In the genomic region with DNA sequence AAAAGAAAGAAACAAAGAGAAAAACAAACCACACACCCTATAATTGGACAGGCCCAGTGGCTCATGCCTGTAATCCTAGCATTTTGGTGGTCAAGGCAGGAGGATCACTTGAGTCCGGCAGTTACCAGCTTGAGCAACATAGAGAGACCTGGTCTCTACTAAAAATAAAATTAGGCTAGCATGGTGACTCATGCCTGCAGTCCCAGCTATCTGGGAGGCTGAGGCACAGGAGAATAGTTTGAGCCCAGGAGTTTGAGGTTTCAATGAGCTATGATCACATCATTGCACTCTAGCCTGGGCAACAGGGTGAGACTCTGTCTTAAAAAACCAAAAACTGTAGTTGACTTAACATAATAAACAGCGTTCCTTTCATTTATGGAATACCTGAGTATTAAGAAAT, we compare ENCODE assay signal across 15 cellular contexts.
A peak's percentile ranks its signal among the peaks of the same experiment; 100 is the strongest.
DNase-seq lines count a peak whose midpoint lies in the region; ATAC-seq and TF ChIP-seq lines count a peak whose summit lies in the region.
"Had no signal": no experiment of that assay in that cellular context is flagged by ENCODE, and none has a peak within 500 bp of the region (broad histone marks: within the 10 kb centered on the region; RNA-seq: fewer than 3 reads in every experiment).

No MANE protein-coding gene starts in this region.

- H3K9me3 ChIP-seq in IMR-90 (ENCODE audit: control insufficient read depth, insufficient read depth, low read length): no peaks in the 10 kb centered on the region
- H3K9me3 ChIP-seq in adipocyte (ENCODE audit: control insufficient read depth, low read length): no peaks in the 10 kb centered on the region
- H3K9me3 ChIP-seq in hepatocyte (ENCODE audit: low read depth): no peaks in the 10 kb centered on the region
- no peaks in the 10 kb centered on the region for H3K9me3 ChIP-seq in CD8-positive, alpha-beta T cell (ENCODE audit: low read length)

- H2BK20ac ChIP-seq in IMR-90 (ENCODE audit: low read depth, low read length): no peak overlapping the region

- H3K27me3 ChIP-seq in IMR-90 (ENCODE audit: control insufficient read depth, insufficient read depth, low read length): no peaks in the 10 kb centered on the region
- no peaks in the 10 kb centered on the region for H3K27me3 ChIP-seq in adipocyte (replicated peaks; ENCODE audit: control insufficient read depth, insufficient read depth, low read length)
- H3K27me3 ChIP-seq in hepatocyte: no peaks in the 10 kb centered on the region
- no peaks in the 10 kb centered on the region for H3K27me3 ChIP-seq in CD8-positive, alpha-beta T cell (ENCODE audit: insufficient read depth, low read length)
- H3K27me3 ChIP-seq: left lung had no signal

- H3K36me3 Mint-ChIP-seq in CD8-positive, alpha-beta T cell: no peaks in the 10 kb centered on the region
- H3K36me3 Mint-ChIP-seq: activated naive CD4-positive, alpha-beta T cell treated with anti-CD3 and anti-CD28 coated beads, Interleukin-2, amount 50 U/mL, for 72 hours had no signal

- H4K91ac ChIP-seq in IMR-90 (ENCODE audit: insufficient read depth, low read depth, low read length): no peak overlapping the region

- H3K9me2 ChIP-seq in hepatocyte (replicated peaks; ENCODE audit: insufficient read depth): no peaks in the 10 kb centered on the region

- H3K4me1 Mint-ChIP-seq in CD8-positive, alpha-beta T cell (ENCODE audit: low read depth): no peaks in the 10 kb centered on the region

- no peak overlapping the region for H2BK15ac ChIP-seq in IMR-90 (ENCODE audit: low read depth, low read length)

- no peak for TF ChIP-seq RAD21 in IMR-90 (IDR thresholded peaks at IDR 0.05; ENCODE audit: low read length)

- BruUV-seq in IMR-90 (replicated peaks; lab: Mats Ljungman, UMichigan): no TSS peak

- H3K27ac ChIP-seq in IMR-90 (ENCODE audit: insufficient read depth, low read length) (no peak overlapping the region), hepatocyte (no peak overlapping the region)
- no peak overlapping the region for H3K27ac ChIP-seq in CD8-positive, alpha-beta T cell (ENCODE audit: low read depth, low read length)
- H3K27ac ChIP-seq: left lung had no signal

- no peak overlapping the region for H2BK120ac ChIP-seq in IMR-90 (ENCODE audit: low read depth, low read length)

- in situ Hi-C loops in IMR-90 (cut with MboI; ENCODE audit: low sequenced_read_pairs): no loop called here

- H3K36me3 ChIP-seq in IMR-90 (ENCODE audit: control insufficient read depth, insufficient read depth, low read length): no peaks in the 10 kb centered on the region
- H3K36me3 ChIP-seq in adipocyte (ENCODE audit: control insufficient read depth, insufficient read depth, low read length, severe bottlenecking): no peaks in the 10 kb centered on the region
- H3K36me3 ChIP-seq in hepatocyte (replicated peaks; ENCODE audit: insufficient read depth, low read depth): no peaks in the 10 kb centered on the region
- no peaks in the 10 kb centered on the region for H3K36me3 ChIP-seq in CD8-positive, alpha-beta T cell (ENCODE audit: insufficient read depth, low read length)
- H3K36me3 ChIP-seq: left lung had no signal

- no CpG with 5 or more reads among the region's 2 CpGs for WGBS in IMR-90 (ENCODE audit: extremely low coverage in 2 of 2, insufficient read length in 1 of 2), 2 experiments
- 85% methylated on average over 2 of the region's 2 CpGs for WGBS in hepatocyte (ENCODE audit: low lambda C conversion rate, missing lambda C conversion rate)

- dilution Hi-C loops in IMR-90 (cut with HindIII; ENCODE audit: low sequenced_read_pairs, unreplicated experiment): no loop called here

- H3K18ac ChIP-seq in IMR-90 (ENCODE audit: low read depth, low read length): no peak overlapping the region

- H2BK5ac ChIP-seq in IMR-90 (ENCODE audit: low read depth, low read length, poor library complexity, severe bottlenecking): no peak overlapping the region

- intact Hi-C loops in IMR-90 (cut with micrococcal nuclease): no loop called here
- intact Hi-C loops in CD8-positive, alpha-beta T cell (cut with DNase I, micrococcal nuclease): no loop called here

- ATAC-seq in IMR-90 (ENCODE audit: low read depth): peak; percentile 54; the same call in 1 of the 2 replicates
- no peak for ATAC-seq in CD8-positive, alpha-beta T cell
- ATAC-seq: activated T-cell treated with anti-CD3 and anti-CD28 coated beads, Interleukin-2, amount 50 U/mL, for 72 hours; left lung had no signal

- no peaks in the 10 kb centered on the region for H3K9me1 ChIP-seq in IMR-90 (ENCODE audit: insufficient read depth, low read length)

- H3K9me3 Mint-ChIP-seq in CD8-positive, alpha-beta T cell: no peaks in the 10 kb centered on the region
- H3K9me3 Mint-ChIP-seq: activated naive CD4-positive, alpha-beta T cell treated with anti-CD3 and anti-CD28 coated beads, Interleukin-2, amount 50 U/mL, for 72 hours had no signal

- no peak overlapping the region for H3K9ac ChIP-seq in IMR-90 (ENCODE audit: low read depth, low read length)
- H3K9ac ChIP-seq in adipocyte (ENCODE audit: low read length): no peak overlapping the region

- peaks cover 2% of the 10 kb centered on the region for H3K27me3 Mint-ChIP-seq in CD8-positive, alpha-beta T cell (ENCODE audit: low read depth)

- no peak overlapping the region for H3K4me3 Mint-ChIP-seq in CD8-positive, alpha-beta T cell
- H3K4me3 Mint-ChIP-seq: activated T-cell treated with anti-CD3 and anti-CD28 coated beads, Interleukin-2, amount 50 U/mL, for 72 hours had no signal

- H3K79me2 ChIP-seq in hepatocyte: no peaks in the 10 kb centered on the region

- TF ChIP-seq POLR2A in IMR-90 (IDR thresholded peaks at IDR 0.05; ENCODE audit: low read depth, low read length): no peak

- no peaks in the 10 kb centered on the region for H3K79me1 ChIP-seq in IMR-90 (ENCODE audit: low read depth in 1 of 2, low read length in 2 of 2)

- no peak overlapping the region for H3K27ac Mint-ChIP-seq in CD8-positive, alpha-beta T cell
- H3K27ac Mint-ChIP-seq: activated naive CD4-positive, alpha-beta T cell treated with anti-CD3 and anti-CD28 coated beads, Interleukin-2, amount 50 U/mL, for 72 hours; activated T-cell treated with anti-CD3 and anti-CD28 coated beads, Interleukin-2, amount 50 U/mL, for 72 hours had no signal

- H2AK5ac ChIP-seq in IMR-90 (ENCODE audit: low read depth, low read length): no peak overlapping the region

- no peak overlapping the region for H2AK9ac ChIP-seq in IMR-90 (replicated peaks; ENCODE audit: low read depth, low read length, poor library complexity)

- H4K5ac ChIP-seq in IMR-90 (ENCODE audit: low read depth, low read length): no peak overlapping the region

- H3K4me1 ChIP-seq in IMR-90 (ENCODE audit: control insufficient read depth, insufficient read depth, low read length) (peaks cover 2% of the 10 kb centered on the region; the same call in 1 of the 2 replicates), adipocyte (ENCODE audit: control insufficient read depth, insufficient read depth, low read length) (peaks cover 17% of the 10 kb centered on the region), hepatocyte (ENCODE audit: insufficient read depth) (no peaks in the 10 kb centered on the region)
- H3K4me1 ChIP-seq in CD8-positive, alpha-beta T cell (ENCODE audit: insufficient read depth, low read length): no peaks in the 10 kb centered on the region

- CTCF ChIA-PET in IMR-90 (lab: Yijun Ruan, JAX): no interaction called here
- CTCF ChIA-PET in CD8-positive, alpha-beta T cell (lab: Charles Lee): no interaction called here

- H3K4ac ChIP-seq in IMR-90 (ENCODE audit: low read depth, low read length): no peak overlapping the region

- H3K56ac ChIP-seq in IMR-90 (ENCODE audit: extremely low read depth, insufficient read depth, low read length): no peak overlapping the region

- no peak overlapping the region for H4K8ac ChIP-seq in IMR-90 (ENCODE audit: low read depth in 2 of 2, low read length in 2 of 2)

- POLR2A ChIA-PET in IMR-90 (lab: Charles Lee; ENCODE audit: unreplicated experiment): no interaction called here
- POLR2A ChIA-PET in CD8-positive, alpha-beta T cell (lab: Charles Lee): no interaction called here

- H2AFZ ChIP-seq in IMR-90 (replicated peaks; ENCODE audit: low read length, poor library complexity): no peak overlapping the region
- H2AFZ ChIP-seq in hepatocyte: no peak overlapping the region

- H3K4me3 ChIP-seq in IMR-90 (ENCODE audit: insufficient read depth, low read depth, low read length) (no peak overlapping the region), adipocyte (ENCODE audit: low read length) (no peak overlapping the region), hepatocyte (no peak overlapping the region)
- no peak overlapping the region for H3K4me3 ChIP-seq in CD8-positive, alpha-beta T cell (ENCODE audit: low read depth, low read length)
- H3K4me3 ChIP-seq: left lung had no signal

- H3K14ac ChIP-seq in IMR-90 (replicated peaks; ENCODE audit: low read depth, low read length): no peak overlapping the region

- TF ChIP-seq CTCF in IMR-90 (conservative IDR thresholded peaks at IDR 0.05; ENCODE audit: low read depth, low read length) (no peak), hepatocyte (IDR thresholded peaks at IDR 0.05; ENCODE audit: poor library complexity) (no peak)
- TF ChIP-seq CTCF in CD8-positive, alpha-beta T cell (IDR thresholded peaks at IDR 0.05): no peak

- H3K4me2 ChIP-seq in IMR-90 (ENCODE audit: low read depth, low read length) (no peak overlapping the region), hepatocyte (no peak overlapping the region)

- no peak overlapping the region for H3K23ac ChIP-seq in IMR-90 (ENCODE audit: low read depth, low read length)

- DNase-seq in EL: peak; percentile 33
- peak; percentile 21 for DNase-seq in IMR-90
- DNase-seq in adipocyte (ENCODE audit: low read depth): peak; percentile 9
- peak; percentile 64 for DNase-seq in iris pigment epithelial cell (ENCODE audit: low read depth)
- no peak for DNase-seq in hepatocyte (ENCODE audit: low spot score)
- DNase-seq in SHP77 treated with DMSO at 0.1 percent for 48 hours (lab: John Stamatoyannopoulos, UW): no peak
- DNase-seq in CD8-positive, alpha-beta T cell: no peak
- DNase-seq in CD1c-positive myeloid dendritic cell (ENCODE audit: extremely low spot score): no peak
- DNase-seq: activated T-cell treated with anti-CD3 and anti-CD28 coated beads, Interleukin-2, amount 50 U/mL, for 72 hours; KBM-7; left lung; nucleus accumbens; right cardiac atrium; T-helper 9 cell had no signal

- no peaks in the 10 kb centered on the region for H4K20me1 ChIP-seq in IMR-90 (ENCODE audit: insufficient read depth, low read length)
- H4K20me1 ChIP-seq in hepatocyte (ENCODE audit: insufficient read depth, poor library complexity, severe bottlenecking): no peaks in the 10 kb centered on the region

TF ChIP-seq in IMR-90, 13 proteins besides CTCF, POLR2A, EP300 and RAD21:
- TF ChIP-seq MAFK (IDR thresholded peaks at IDR 0.05; ENCODE audit: low read depth, low read length): no peak
- TF ChIP-seq, protein P1, sequence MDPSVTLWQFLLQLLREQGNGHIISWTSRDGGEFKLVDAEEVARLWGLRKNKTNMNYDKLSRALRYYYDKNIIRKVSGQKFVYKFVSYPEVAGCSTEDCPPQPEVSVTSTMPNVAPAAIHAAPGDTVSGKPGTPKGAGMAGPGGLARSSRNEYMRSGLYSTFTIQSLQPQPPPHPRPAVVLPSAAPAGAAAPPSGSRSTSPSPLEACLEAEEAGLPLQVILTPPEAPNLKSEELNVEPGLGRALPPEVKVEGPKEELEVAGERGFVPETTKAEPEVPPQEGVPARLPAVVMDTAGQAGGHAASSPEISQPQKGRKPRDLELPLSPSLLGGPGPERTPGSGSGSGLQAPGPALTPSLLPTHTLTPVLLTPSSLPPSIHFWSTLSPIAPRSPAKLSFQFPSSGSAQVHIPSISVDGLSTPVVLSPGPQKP (IDR thresholded peaks at IDR 0.05; ENCODE audit: borderline replicate concordance, low read depth, low read length): no peak

Comparison
In these comparisons a context has a peak if more than half of its experiments do, and no peak if none do; other contexts are left out.
1. DNase-seq: peak in EL (single experiment), IMR-90 (single experiment), adipocyte (single experiment) and iris pigment epithelial cell (single experiment); none in hepatocyte (single experiment), SHP77 treated with DMSO at 0.1 percent for 48 hours (single experiment), CD8-positive, alpha-beta T cell (0 of 7) and CD1c-positive myeloid dendritic cell (single experiment).